ENCODE assay signal across 16 cellular contexts in the genomic region with DNA sequence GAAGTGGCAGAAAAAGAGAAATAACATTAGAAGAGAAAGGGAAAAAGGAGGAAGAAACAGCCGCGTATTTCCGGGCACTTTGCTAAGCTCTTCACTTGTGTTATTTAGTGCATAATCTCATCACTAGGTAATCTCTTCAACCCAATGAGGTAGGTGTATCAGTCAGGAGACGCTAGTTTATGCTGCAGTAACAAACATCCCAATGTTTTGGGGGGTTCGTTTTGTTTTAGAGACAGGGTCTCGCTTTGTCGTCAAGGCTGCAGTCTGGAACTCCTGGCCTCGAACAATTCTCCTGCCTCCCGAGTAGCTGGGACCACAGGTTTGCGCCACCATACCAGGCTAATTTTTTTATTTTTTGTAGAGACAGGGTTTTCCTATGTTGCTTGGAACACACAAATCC.
"Had no signal": no experiment of that assay in that cellular context is flagged by ENCODE, and none has a peak within 500 bp of the region (broad histone marks: within the 10 kb centered on the region; RNA-seq: fewer than 3 reads in every experiment).

No MANE protein-coding gene starts in this region.

- H3K4me3 Mint-ChIP-seq: activated CD4-positive, alpha-beta T cell treated with anti-CD3 and anti-CD28 coated beads, Interleukin-2, amount 10 ng/mL, durations not matched to agents 24 days and 14 days had no signal

- H3K9me3 ChIP-seq: breast epithelium, pancreas, suprapubic skin, upper lobe of left lung had no signal

- H3K27me3 ChIP-seq: breast epithelium, foreskin keratinocyte, pancreas, suprapubic skin, upper lobe of left lung had no signal

- H3K9me3 Mint-ChIP-seq: activated CD4-positive, alpha-beta T cell treated with anti-CD3 and anti-CD28 coated beads, Interleukin-2, amount 10 ng/mL, durations not matched to agents 24 days and 14 days; effector memory CD8-positive, alpha-beta T cell had no signal

- DNase-seq: activated CD4-positive, alpha-beta T cell treated with anti-CD3 and anti-CD28 coated beads, Interleukin-2, amount 10 ng/mL, durations not matched to agents 24 days and 14 days; activated CD4-positive, CD25-positive, alpha-beta regulatory T cell; activated naive CD4-positive, alpha-beta T cell treated with Interleukin-2 at 50 U/mL for 16 hours; activated T-cell treated with anti-CD3 and anti-CD28 coated beads for 4 hours; aorta; cerebellar nuclear complex; dermis blood vessel endothelial cell; effector memory CD8-positive, alpha-beta T cell; foreskin keratinocyte; head of caudate nucleus; pancreas; stimulated activated CD4-positive, alpha-beta T cell treated with anti-CD3 and anti-CD28 coated beads, Interleukin-4, amount 100 ng/mL, for 1 hour; stimulated activated naive CD8-positive, alpha-beta T cell treated with anti-CD3 and anti-CD28 coated beads, Interleukin-15, Interleukin-2, amounts not matched to agents 100 U/mL and 50 U/mL, for 24 hours; upper lobe of left lung had no signal

- H3K4me3 ChIP-seq: breast epithelium, pancreas, suprapubic skin, upper lobe of left lung had no signal

- H3K27ac ChIP-seq: breast epithelium, foreskin keratinocyte, pancreas, suprapubic skin had no signal

- H3K27ac Mint-ChIP-seq: activated CD4-positive, alpha-beta T cell treated with anti-CD3 and anti-CD28 coated beads, Interleukin-2, amount 10 ng/mL, durations not matched to agents 24 days and 14 days had no signal

- H3K27me3 Mint-ChIP-seq: activated CD4-positive, alpha-beta T cell treated with anti-CD3 and anti-CD28 coated beads, Interleukin-2, amount 10 ng/mL, durations not matched to agents 24 days and 14 days; effector memory CD8-positive, alpha-beta T cell had no signal

- H3K36me3 ChIP-seq: breast epithelium, pancreas, suprapubic skin, upper lobe of left lung had no signal

- ATAC-seq: effector memory CD8-positive, alpha-beta T cell; foreskin keratinocyte; pancreas; stimulated activated naive CD8-positive, alpha-beta T cell treated with anti-CD3 and anti-CD28 coated beads, Interleukin-15, Interleukin-2, amounts not matched to agents 100 U/mL and 50 U/mL, for 24 hours had no signal
